Comparison of ENCODE assay signal across 12 cellular contexts in genomic region chr2:85302106-85302505, GRCh38.
"Had no signal": no experiment of that assay in that cellular context is flagged by ENCODE, and none has a peak within 500 bp of the region (broad histone marks: within the 10 kb centered on the region; RNA-seq: fewer than 3 reads in every experiment).

No MANE protein-coding gene starts in this region.

- ATAC-seq: lower lobe of right lung had no signal

- DNase-seq: activated CD4-positive, alpha-beta T cell treated with anti-CD3 and anti-CD28 coated beads, Interleukin-2, amount 50 U/mL, for 4 hours; activated naive CD4-positive, alpha-beta T cell; activated T-cell treated with anti-CD3 and anti-CD28 coated beads for 4 hours; effector CD8-positive, alpha-beta T cell; foreskin fibroblast; kidney glomerular epithelial cell; lower lobe of right lung; nephron progenitor cell; psoas muscle; stimulated activated CD4-positive, alpha-beta T cell treated with anti-CD3 and anti-CD28 coated beads, Interleukin-12 subunit alpha, Interleukin-12 subunit beta, amount 100 ng/mL, for 4 hours; stimulated activated CD4-positive, alpha-beta T cell treated with anti-CD3 and anti-CD28 coated beads, Interleukin-2, amount 100 ng/mL, for 24 hours; stomach had no signal
